ENCODE assay signal across 8 cellular contexts in the genomic region with DNA sequence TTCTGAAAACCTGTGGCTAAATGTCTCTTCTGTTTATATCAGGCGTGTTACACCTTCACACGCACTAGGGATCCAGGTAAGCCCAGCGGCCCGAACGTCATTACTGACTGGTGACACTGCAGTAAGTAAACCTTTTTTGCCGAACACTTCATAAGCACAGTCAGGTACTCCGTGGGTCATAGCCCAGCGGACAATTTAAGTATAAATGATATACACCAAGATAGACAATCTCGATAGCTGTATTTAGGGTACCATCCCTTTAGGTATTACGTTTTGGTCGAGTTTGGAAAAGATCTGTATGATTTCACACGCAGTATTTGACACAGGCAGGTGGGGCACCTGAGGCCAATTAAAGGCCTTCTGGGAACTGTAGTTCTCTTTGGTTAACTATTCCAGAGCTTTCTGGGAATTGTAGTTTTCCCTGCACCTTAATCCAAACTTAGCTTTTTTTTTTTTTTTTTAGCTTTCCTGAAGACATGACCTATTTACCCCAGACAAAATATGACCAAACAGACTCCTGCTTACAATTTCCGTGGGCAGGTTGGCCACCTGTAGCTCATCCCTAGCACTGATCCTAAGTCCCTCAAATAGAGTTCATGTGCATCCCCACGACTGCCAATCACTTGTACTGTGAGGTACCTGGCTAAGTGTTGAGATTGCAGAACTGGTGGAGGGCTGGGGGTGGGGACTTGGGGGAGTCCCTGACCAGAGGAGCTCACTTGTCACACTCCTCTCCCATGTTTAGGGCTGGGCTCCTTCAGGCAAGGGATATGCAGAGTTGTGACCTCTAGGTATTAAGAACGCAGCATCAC. TPM values are rescaled to one million over a fixed set of nuclear protein-coding genes. Genes with fewer than 3 reads are reported as not detected.
DNase-seq lines count a peak whose midpoint lies in the region; ATAC-seq and TF ChIP-seq lines count a peak whose summit lies in the region.

No MANE protein-coding gene starts in this region.

- peak overlapping the region; percentile 70 for H3K27ac ChIP-seq in skeletal muscle tissue (ENCODE audit: low read depth, low read length)

- H3K4me1 Mint-ChIP-seq in brain: peaks cover 53% of the 10 kb centered on the region

- peaks cover 25 to 33% (median 29%) of the 10 kb centered on the region in 3 donors for H3K4me1 ChIP-seq in skeletal muscle tissue (ENCODE audit: control insufficient read depth in 3 of 3, insufficient read depth in 3 of 3, low read length in 3 of 3)

- DNase-seq in EH (ENCODE audit: low read depth) (peak; percentile 53), KG1 (lab: John Stamatoyannopoulos, UW) (peak; percentile 65), inferior parietal cortex (ENCODE audit: extremely low spot score) (peak; percentile 76)

- H3K4me3 Mint-ChIP-seq in brain: peak overlapping the region; percentile 94 to 100 (median 96)

- peak; percentile 31; the same call in 1 of the 2 replicates for TF ChIP-seq POLR2A in Raji (IDR thresholded peaks at IDR 0.05; ENCODE audit: insufficient read depth, low read depth, low read length)

- peak overlapping the region; percentile 95 to 100 (median 99) for H3K4me3 ChIP-seq in skeletal muscle tissue (ENCODE audit: low read length in 3 of 3)

- H3K27me3 ChIP-seq in skeletal muscle tissue (ENCODE audit: control insufficient read depth in 3 of 3, insufficient read depth in 3 of 3, low read length in 3 of 3): no peaks in the 10 kb centered on the region

- peaks cover 20% of the 10 kb centered on the region for H3K36me3 Mint-ChIP-seq in brain

- TF ChIP-seq CTCF in brain (conservative IDR thresholded peaks at IDR 0.05): no peak

- peaks cover 0 to 3% (median 0%) of the 10 kb centered on the region in 5 experiments for H3K9me3 Mint-ChIP-seq in brain

- peaks cover 10% of the 10 kb centered on the region for H3K27me3 Mint-ChIP-seq in brain

- ATAC-seq in HG02798 (IDR thresholded peaks at IDR 0.05; ENCODE audit: poor library complexity, unreplicated experiment): no peak
- ATAC-seq in HG02588 (IDR thresholded peaks at IDR 0.05; ENCODE audit: unreplicated experiment): no peak

- peak overlapping the region; percentile 83 to 99 (median 97) for H3K9ac ChIP-seq in skeletal muscle tissue (ENCODE audit: low read depth in 1 of 3, low read length in 3 of 3)

- peaks cover 5 to 14% (median 6%) of the 10 kb centered on the region in 3 donors for H3K36me3 ChIP-seq in skeletal muscle tissue (ENCODE audit: control insufficient read depth in 3 of 3, insufficient read depth in 3 of 3, low read length in 3 of 3)

- no peaks in the 10 kb centered on the region for H3K9me3 ChIP-seq in skeletal muscle tissue (ENCODE audit: control insufficient read depth in 3 of 3, low read length in 3 of 3)

- peak overlapping the region; percentile 93 to 99 (median 99) for H3K27ac Mint-ChIP-seq in brain

RNA-seq across cellular contexts. Expression of gene EHMT2, which starts 0.9 kb away (rescaled TPM):
- polyA plus RNA-seq in brain (ENCODE audit: insufficient read depth, low read depth, low replicate concordance): 168 TPM
- total RNA-seq in skeletal muscle tissue: 24.0 TPM

RNA-seq across cellular contexts. Expression of gene ZBTB12, which starts 3.5 kb away (rescaled TPM):
- polyA plus RNA-seq in brain (ENCODE audit: insufficient read depth, low read depth, low replicate concordance): 36.9 TPM
- total RNA-seq in skeletal muscle tissue: 6.3 TPM

RNA-seq across cellular contexts. Expression of gene SLC44A4, which starts 19.6 kb away (rescaled TPM):
- polyA plus RNA-seq in brain (ENCODE audit: insufficient read depth, low read depth, low replicate concordance): 15.7 TPM
- total RNA-seq in skeletal muscle tissue: 0.52 TPM

RNA-seq across cellular contexts. Expression of gene C2, which starts 29.1 kb away (rescaled TPM):
- polyA plus RNA-seq in brain (ENCODE audit: insufficient read depth, low read depth, low replicate concordance): 5.5 TPM
- 8.4 TPM for total RNA-seq in skeletal muscle tissue

RNA-seq across cellular contexts. Expression of gene NEU1, which starts 35.8 kb away (rescaled TPM):
- polyA plus RNA-seq in brain (ENCODE audit: insufficient read depth, low read depth, low replicate concordance): 59.5 TPM
- 23.0 TPM for total RNA-seq in skeletal muscle tissue
